ENCODE assay signal across 33 cellular contexts in the genomic region with DNA sequence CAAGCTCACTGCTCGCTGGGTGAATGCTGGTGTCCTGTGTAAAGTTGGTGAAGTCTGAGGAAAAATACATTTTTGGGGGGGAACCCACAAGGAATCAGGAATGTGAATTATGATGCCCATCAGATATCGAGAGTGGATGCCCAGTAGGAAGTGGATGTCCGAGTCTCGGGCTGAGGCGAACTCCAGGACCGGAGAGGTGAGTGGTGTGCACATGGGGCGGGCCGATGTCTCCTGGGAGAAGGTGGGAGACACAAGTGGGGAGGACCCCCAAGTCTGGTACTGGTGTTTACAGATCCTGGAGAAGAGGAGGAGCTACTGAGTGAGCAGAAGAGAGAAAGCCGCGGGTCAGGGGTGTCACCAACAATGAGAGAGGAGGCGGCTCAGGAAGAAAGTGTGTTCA. TPM values are rescaled to one million over a fixed set of nuclear protein-coding genes. Genes with fewer than 3 reads are reported as not detected.
"Had no signal": no experiment of that assay in that cellular context is flagged by ENCODE, and none has a peak within 500 bp of the region (broad histone marks: within the 10 kb centered on the region; RNA-seq: fewer than 3 reads in every experiment).

No MANE protein-coding gene starts in this region.

- H3K9me3 Mint-ChIP-seq: mesothelial cell of epicardium; naive B cell; neural progenitor cell; stimulated activated memory B cell treated with anti-CD40 and anti-IgM and Interleukin-4, amounts not matched to agents 10 μg/mL and 1 μg/mL and 100 μg/mL, for 72 hours had no signal

- H3K4me1 ChIP-seq: neural progenitor cell, tibial nerve had no signal

- H3K36me3 Mint-ChIP-seq: activated naive CD8-positive, alpha-beta T cell; mesothelial cell of epicardium; neural progenitor cell; stimulated activated memory B cell treated with anti-CD40 and anti-IgM and Interleukin-4, amounts not matched to agents 10 μg/mL and 1 μg/mL and 100 μg/mL, for 72 hours had no signal

- H3K36me3 ChIP-seq: esophagus squamous epithelium, neural progenitor cell, right atrium auricular region, stomach, tibial nerve had no signal

- H3K27ac Mint-ChIP-seq: activated CD8-positive, alpha-beta T cell treated with anti-CD3 and anti-CD28 coated beads, Interleukin-2, amount 10 ng/mL, durations not matched to agents 7 days and 5 days; activated naive CD8-positive, alpha-beta T cell; mesothelial cell of epicardium; naive B cell; neural progenitor cell; stimulated activated memory B cell treated with anti-CD40 and anti-IgM and Interleukin-4, amounts not matched to agents 10 μg/mL and 1 μg/mL and 100 μg/mL, for 72 hours had no signal

- H3K27ac ChIP-seq: epithelial cell of prostate, esophagus squamous epithelium, neural progenitor cell, parathyroid adenoma, right atrium auricular region, stomach, tibial nerve, VCaP had no signal

- ATAC-seq: activated CD4-positive, CD25-positive, alpha-beta regulatory T cell treated with anti-CD3 and anti-CD28 coated beads, Interleukin-2, amount 50 U/mL, for 24 hours; activated CD8-positive, alpha-beta T cell treated with anti-CD3 and anti-CD28 coated beads, Interleukin-2, amount 10 ng/mL, durations not matched to agents 7 days and 5 days; left colon; stimulated activated memory B cell treated with anti-CD40 and anti-IgM and Interleukin-4, amounts not matched to agents 10 μg/mL and 1 μg/mL and 100 μg/mL, for 72 hours had no signal

- FAIRE-seq: endometrium, keratinocyte, TTC549 had no signal

- DNase-seq: activated CD8-positive, alpha-beta T cell treated with anti-CD3 and anti-CD28 coated beads, Interleukin-2, amount 10 ng/mL, durations not matched to agents 7 days and 5 days; activated gamma-delta T cell; amniotic stem cell; central memory CD4-positive, alpha-beta T cell; effector CD8-positive, alpha-beta T cell; esophagus squamous epithelium; foreskin melanocyte; left colon; naive B cell; occipital lobe; SHP77 treated with DMSO at 0.1 percent for 48 hours; stimulated activated CD4-positive, alpha-beta T cell treated with anti-CD3 and anti-CD28 coated beads, Interleukin-1b, Interleukin-23, amount 100 ng/mL, for 48 hours; stimulated activated CD4-positive, alpha-beta T cell treated with anti-CD3 and anti-CD28 coated beads, Interleukin-4, amount 100 ng/mL, for 4 hours; stimulated activated CD8-positive, alpha-beta memory T cell treated with anti-CD3 and anti-CD28 coated beads, Interleukin-4, amount 100 ng/mL, for 48 hours; T-helper 9 cell had no signal

- H3K9me3 ChIP-seq: esophagus squamous epithelium, right atrium auricular region, stomach, tibial nerve had no signal

- H3K4me3 Mint-ChIP-seq: activated CD8-positive, alpha-beta T cell treated with anti-CD3 and anti-CD28 coated beads, Interleukin-2, amount 10 ng/mL, durations not matched to agents 7 days and 5 days; activated naive CD8-positive, alpha-beta T cell; mesothelial cell of epicardium; naive B cell; neural progenitor cell; stimulated activated memory B cell treated with anti-CD40 and anti-IgM and Interleukin-4, amounts not matched to agents 10 μg/mL and 1 μg/mL and 100 μg/mL, for 72 hours had no signal

- H3K9ac ChIP-seq: neural progenitor cell, parathyroid adenoma had no signal

- H3K4me3 ChIP-seq: esophagus squamous epithelium, neural progenitor cell, right atrium auricular region, smooth muscle cell, stomach, tibial nerve had no signal

RNA-seq across cellular contexts. Expression of gene APOBEC3A, which starts 19.2 kb away (rescaled TPM):
- total RNA-seq: activated CD8-positive, alpha-beta T cell treated with anti-CD3 and anti-CD28 coated beads, Interleukin-2, amount 10 ng/mL, durations not matched to agents 7 days and 5 days; dermis microvascular lymphatic vessel endothelial cell; mesothelial cell of epicardium; occipital lobe; pulmonary artery endothelial cell; T-helper 1 cell treated with Interleukin-12 subunit alpha and Interleukin-12 subunit beta and Interleukin-4 antibody, amounts not matched to agents 30 ng/mL and 1 ng/mL, for 36 hours had no signal
- polyA plus RNA-seq: smooth muscle cell had no signal

RNA-seq across cellular contexts. Expression of gene APOBEC3B, which starts 43.9 kb away (rescaled TPM):
- total RNA-seq: occipital lobe had no signal
